13 cellular contexts compared by ENCODE assay signal in genomic region chr18:62832282-62832681, GRCh38.
DNase-seq lines count a peak whose midpoint lies in the region; ATAC-seq lines count a peak whose summit lies in the region.
"Had no signal": no experiment of that assay in that cellular context is flagged by ENCODE, and none has a peak within 500 bp of the region (broad histone marks: within the 10 kb centered on the region; RNA-seq: fewer than 3 reads in every experiment).

No MANE protein-coding gene starts in this region.

- peaks cover 19% of the 10 kb centered on the region for H3K4me1 Mint-ChIP-seq in memory B cell

- peaks cover 5% of the 10 kb centered on the region for H3K36me3 Mint-ChIP-seq in memory B cell

- no peak overlapping the region for H3K4me3 Mint-ChIP-seq in memory B cell
- H3K4me3 Mint-ChIP-seq: activated CD4-positive, alpha-beta T cell treated with anti-CD3 and anti-CD28 coated beads, Interleukin-2, amount 10 ng/mL, durations not matched to agents 24 days and 14 days; CD4-positive, alpha-beta memory T cell had no signal

- no peaks in the 10 kb centered on the region for H3K9me3 Mint-ChIP-seq in memory B cell
- H3K9me3 Mint-ChIP-seq: activated CD4-positive, alpha-beta T cell treated with anti-CD3 and anti-CD28 coated beads, Interleukin-2, amount 10 ng/mL, durations not matched to agents 24 days and 14 days; activated T-helper 2 cell treated with anti-CD3 and anti-CD28 coated beads, Interferon-gamma antibody, Interleukin-2, Interleukin-4, amounts not matched to agents 10 μg/mL and 5 μg/mL and 100 μg/mL, durations not matched to agents 14 hours and 24 hours and 36 hours; CD4-positive, alpha-beta memory T cell had no signal

- in situ Hi-C loops in ACHN (cut with HindIII; ENCODE audit: low pct_ligation_motif_present, low pct_unique_long_range_greater_than_20kb, low sequenced_read_pairs) = no loop called here

- peak; percentile 8 for DNase-seq in SK-N-DZ (ENCODE audit: low spot score)
- DNase-seq in memory B cell (ENCODE audit: low spot score in 2 of 2) = no peak
- DNase-seq in NCI-H1694 (lab: John Stamatoyannopoulos, UW) = no peak
- no peak for DNase-seq in ACHN
- DNase-seq in activated CD4-positive, alpha-beta T cell treated with anti-CD3 and anti-CD28 coated beads, Interleukin-2, amount 50 U/mL, for 4 hours = no peak
- DNase-seq: activated CD4-positive, alpha-beta T cell treated with anti-CD3 and anti-CD28 coated beads, Interleukin-2, amount 10 ng/mL, durations not matched to agents 24 days and 14 days; brain microvascular endothelial cell; CD4-positive, alpha-beta memory T cell; NCI-H226 had no signal

- peak; percentile 50 for ATAC-seq in GM19328 (IDR thresholded peaks at IDR 0.05; ENCODE audit: unreplicated experiment)
- peak; percentile 43 for ATAC-seq in HG03432 (IDR thresholded peaks at IDR 0.05; ENCODE audit: unreplicated experiment)
- ATAC-seq in memory B cell (ENCODE audit: low read depth) = peak; percentile 59

- no peaks in the 10 kb centered on the region for H3K27me3 Mint-ChIP-seq in memory B cell
- H3K27me3 Mint-ChIP-seq: activated CD4-positive, alpha-beta T cell treated with anti-CD3 and anti-CD28 coated beads, Interleukin-2, amount 10 ng/mL, durations not matched to agents 24 days and 14 days; CD4-positive, alpha-beta memory T cell; IgD-negative memory B cell had no signal

- H3K27ac Mint-ChIP-seq in memory B cell = peak overlapping the region; percentile 2
- H3K27ac Mint-ChIP-seq: activated CD4-positive, alpha-beta T cell treated with anti-CD3 and anti-CD28 coated beads, Interleukin-2, amount 10 ng/mL, durations not matched to agents 24 days and 14 days; activated T-helper 2 cell treated with anti-CD3 and anti-CD28 coated beads, Interferon-gamma antibody, Interleukin-2, Interleukin-4, amounts not matched to agents 10 μg/mL and 5 μg/mL and 100 μg/mL, durations not matched to agents 14 hours and 24 hours and 36 hours had no signal
